1 cellular context compared by ENCODE assay signal in genomic region chr3:20066079-20066478, GRCh38.
TF ChIP-seq lines count a peak whose summit lies in the region.

No MANE protein-coding gene starts in this region.

TF ChIP-seq in K562, 482 proteins besides CTCF, POLR2A, EP300 and RAD21 (continued from another document):
- TF ChIP-seq MAFG (tag; conservative IDR thresholded peaks at IDR 0.05) (peak; percentile 60), COPS2 (conservative IDR thresholded peaks at IDR 0.05) (no peak), HDAC1 (IDR thresholded peaks at IDR 0.05) (no peak), LCOR (CRISPR knock-in tag; IDR thresholded peaks at IDR 0.05) (no peak), HNRNPUL1 (IDR thresholded peaks at IDR 0.05; ENCODE audit: low read length) (no peak), RCOR1 (IDR thresholded peaks at IDR 0.05; ENCODE audit: borderline replicate concordance in 1 of 2, low read depth in 2 of 2, low read length in 2 of 2) (no peak), OTX1 (CRISPR knock-in tag; IDR thresholded peaks at IDR 0.05) (no peak), DDX20 (tag; IDR thresholded peaks at IDR 0.05; ENCODE audit: low read depth) (no peak), MAFK (IDR thresholded peaks at IDR 0.05; ENCODE audit: low read length) (no peak), KDM1A (IDR thresholded peaks at IDR 0.05) (no peak), PREB (CRISPR knock-in tag; IDR thresholded peaks at IDR 0.05) (no peak)
